ENCODE assay signal across 1 cellular context in the genomic region with DNA sequence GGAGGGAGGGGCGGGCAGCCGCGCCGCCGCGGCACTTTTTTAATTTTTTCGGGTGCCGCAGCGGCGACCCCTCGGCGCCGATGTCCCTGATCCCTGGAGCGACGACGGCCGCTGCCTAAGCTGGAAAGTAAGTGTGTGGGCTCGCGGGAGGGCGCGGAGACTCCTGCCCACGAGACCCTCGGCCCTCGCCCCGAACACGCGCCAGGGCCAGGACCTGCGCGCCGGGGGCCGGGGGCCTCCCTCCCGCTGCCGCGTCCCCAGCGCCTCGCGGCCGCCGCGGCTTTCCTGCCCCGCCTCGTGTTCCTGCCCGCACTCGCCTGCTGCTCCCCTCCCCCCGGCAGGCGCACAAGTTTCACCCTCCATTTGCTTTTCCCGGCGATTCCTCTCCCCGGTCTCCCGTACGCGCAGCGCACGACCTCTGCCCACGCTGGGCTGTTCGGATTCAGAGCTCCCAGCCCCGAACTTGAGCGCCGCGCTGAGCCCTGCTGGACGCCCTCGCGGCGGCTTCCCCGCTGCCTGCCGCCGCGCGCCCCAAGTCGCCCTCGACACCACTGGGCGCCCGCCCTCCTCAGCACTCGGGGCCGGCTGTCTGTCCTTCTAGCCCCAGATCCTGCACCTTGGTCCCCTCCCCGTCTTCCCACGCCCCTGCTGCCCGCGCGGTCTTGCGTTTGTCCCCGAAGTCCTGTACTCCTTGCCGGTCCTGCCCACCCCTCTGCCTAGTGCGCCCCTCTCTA.
TF ChIP-seq lines count a peak whose summit lies in the region.

No MANE protein-coding gene starts in this region.

TF ChIP-seq in K562, 482 proteins besides CTCF, POLR2A, EP300 and RAD21 (continued from another document and continues in another):
- TF ChIP-seq, protein P1, sequence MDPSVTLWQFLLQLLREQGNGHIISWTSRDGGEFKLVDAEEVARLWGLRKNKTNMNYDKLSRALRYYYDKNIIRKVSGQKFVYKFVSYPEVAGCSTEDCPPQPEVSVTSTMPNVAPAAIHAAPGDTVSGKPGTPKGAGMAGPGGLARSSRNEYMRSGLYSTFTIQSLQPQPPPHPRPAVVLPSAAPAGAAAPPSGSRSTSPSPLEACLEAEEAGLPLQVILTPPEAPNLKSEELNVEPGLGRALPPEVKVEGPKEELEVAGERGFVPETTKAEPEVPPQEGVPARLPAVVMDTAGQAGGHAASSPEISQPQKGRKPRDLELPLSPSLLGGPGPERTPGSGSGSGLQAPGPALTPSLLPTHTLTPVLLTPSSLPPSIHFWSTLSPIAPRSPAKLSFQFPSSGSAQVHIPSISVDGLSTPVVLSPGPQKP (CRISPR knock-in tag; IDR thresholded peaks at IDR 0.05): 0 out of 2 replicates have a peak, but pooled peaks have one; percentile 75
- TF ChIP-seq ETV6 (IDR thresholded peaks at IDR 0.05; ENCODE audit: borderline replicate concordance in 1 of 2, low read depth in 2 of 2, low read length in 1 of 2): no peak
- TF ChIP-seq ETV6 (CRISPR knock-in tag; IDR thresholded peaks at IDR 0.05; ENCODE audit: borderline replicate concordance): peak; percentile 45; the same call in 1 of the 2 replicates
- TF ChIP-seq RB1 (IDR thresholded peaks at IDR 0.05; ENCODE audit: low read depth): peak; percentile 42
- no peak for TF ChIP-seq TCF7L2 (IDR thresholded peaks at IDR 0.05; ENCODE audit: low read depth, low read length)
- TF ChIP-seq L3MBTL2 (IDR thresholded peaks at IDR 0.05): peak; percentile 89
- TF ChIP-seq ZNF316 (IDR thresholded peaks at IDR 0.05): peak; percentile 24; the same call in 1 of the 2 replicates
- TF ChIP-seq, protein P2, sequence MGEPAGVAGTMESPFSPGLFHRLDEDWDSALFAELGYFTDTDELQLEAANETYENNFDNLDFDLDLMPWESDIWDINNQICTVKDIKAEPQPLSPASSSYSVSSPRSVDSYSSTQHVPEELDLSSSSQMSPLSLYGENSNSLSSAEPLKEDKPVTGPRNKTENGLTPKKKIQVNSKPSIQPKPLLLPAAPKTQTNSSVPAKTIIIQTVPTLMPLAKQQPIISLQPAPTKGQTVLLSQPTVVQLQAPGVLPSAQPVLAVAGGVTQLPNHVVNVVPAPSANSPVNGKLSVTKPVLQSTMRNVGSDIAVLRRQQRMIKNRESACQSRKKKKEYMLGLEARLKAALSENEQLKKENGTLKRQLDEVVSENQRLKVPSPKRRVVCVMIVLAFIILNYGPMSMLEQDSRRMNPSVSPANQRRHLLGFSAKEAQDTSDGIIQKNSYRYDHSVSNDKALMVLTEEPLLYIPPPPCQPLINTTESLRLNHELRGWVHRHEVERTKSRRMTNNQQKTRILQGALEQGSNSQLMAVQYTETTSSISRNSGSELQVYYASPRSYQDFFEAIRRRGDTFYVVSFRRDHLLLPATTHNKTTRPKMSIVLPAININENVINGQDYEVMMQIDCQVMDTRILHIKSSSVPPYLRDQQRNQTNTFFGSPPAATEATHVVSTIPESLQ (CRISPR knock-in tag; IDR thresholded peaks at IDR 0.05): 0 out of 2 replicates have a peak, but pooled peaks have one; percentile 0
- TF ChIP-seq GATAD2A (IDR thresholded peaks at IDR 0.05): peak; percentile 34; the same call in 1 of the 2 replicates
- peak; percentile 66 for TF ChIP-seq TGIF2 (CRISPR knock-in tag; IDR thresholded peaks at IDR 0.05)
- no peak for TF ChIP-seq KHSRP (IDR thresholded peaks at IDR 0.05)
- TF ChIP-seq FOXK1 (CRISPR knock-in tag; IDR thresholded peaks at IDR 0.05; ENCODE audit: borderline replicate concordance): 0 out of 2 replicates have a peak, but pooled peaks have one; percentile 58
- 0 out of 2 replicates have a peak, but pooled peaks have one; percentile 32 for TF ChIP-seq ZNF76 (CRISPR knock-in tag; IDR thresholded peaks at IDR 0.05; ENCODE audit: borderline replicate concordance)
- TF ChIP-seq TOE1 (IDR thresholded peaks at IDR 0.05; ENCODE audit: borderline replicate concordance): 0 out of 2 replicates have a peak, but pooled peaks have one; percentile 26
- no peak for TF ChIP-seq TOE1 (CRISPR knock-in tag; IDR thresholded peaks at IDR 0.05; ENCODE audit: borderline replicate concordance, low read depth)
- TF ChIP-seq, protein P3, sequence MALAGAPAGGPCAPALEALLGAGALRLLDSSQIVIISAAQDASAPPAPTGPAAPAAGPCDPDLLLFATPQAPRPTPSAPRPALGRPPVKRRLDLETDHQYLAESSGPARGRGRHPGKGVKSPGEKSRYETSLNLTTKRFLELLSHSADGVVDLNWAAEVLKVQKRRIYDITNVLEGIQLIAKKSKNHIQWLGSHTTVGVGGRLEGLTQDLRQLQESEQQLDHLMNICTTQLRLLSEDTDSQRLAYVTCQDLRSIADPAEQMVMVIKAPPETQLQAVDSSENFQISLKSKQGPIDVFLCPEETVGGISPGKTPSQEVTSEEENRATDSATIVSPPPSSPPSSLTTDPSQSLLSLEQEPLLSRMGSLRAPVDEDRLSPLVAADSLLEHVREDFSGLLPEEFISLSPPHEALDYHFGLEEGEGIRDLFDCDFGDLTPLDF (CRISPR knock-in tag; IDR thresholded peaks at IDR 0.05): no peak
- TF ChIP-seq, protein P4, sequence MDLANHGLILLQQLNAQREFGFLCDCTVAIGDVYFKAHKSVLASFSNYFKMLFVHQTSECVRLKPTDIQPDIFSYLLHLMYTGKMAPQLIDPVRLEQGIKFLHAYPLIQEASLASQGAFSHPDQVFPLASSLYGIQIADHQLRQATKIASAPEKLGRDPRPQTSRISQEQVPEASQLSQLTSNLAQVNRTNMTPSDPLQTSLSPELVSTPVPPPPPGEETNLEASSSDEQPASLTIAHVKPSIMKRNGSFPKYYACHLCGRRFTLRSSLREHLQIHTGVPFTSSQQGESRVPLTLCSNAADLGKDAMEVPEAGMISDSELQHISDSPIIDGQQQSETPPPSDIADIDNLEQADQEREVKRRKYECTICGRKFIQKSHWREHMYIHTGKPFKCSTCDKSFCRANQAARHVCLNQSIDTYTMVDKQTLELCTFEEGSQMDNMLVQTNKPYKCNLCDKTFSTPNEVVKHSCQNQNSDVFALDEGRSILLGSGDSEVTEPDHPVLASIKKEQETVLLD (IDR thresholded peaks at IDR 0.05): 0 out of 2 replicates have a peak, but pooled peaks have one; percentile 51
- TF ChIP-seq, protein P5, sequence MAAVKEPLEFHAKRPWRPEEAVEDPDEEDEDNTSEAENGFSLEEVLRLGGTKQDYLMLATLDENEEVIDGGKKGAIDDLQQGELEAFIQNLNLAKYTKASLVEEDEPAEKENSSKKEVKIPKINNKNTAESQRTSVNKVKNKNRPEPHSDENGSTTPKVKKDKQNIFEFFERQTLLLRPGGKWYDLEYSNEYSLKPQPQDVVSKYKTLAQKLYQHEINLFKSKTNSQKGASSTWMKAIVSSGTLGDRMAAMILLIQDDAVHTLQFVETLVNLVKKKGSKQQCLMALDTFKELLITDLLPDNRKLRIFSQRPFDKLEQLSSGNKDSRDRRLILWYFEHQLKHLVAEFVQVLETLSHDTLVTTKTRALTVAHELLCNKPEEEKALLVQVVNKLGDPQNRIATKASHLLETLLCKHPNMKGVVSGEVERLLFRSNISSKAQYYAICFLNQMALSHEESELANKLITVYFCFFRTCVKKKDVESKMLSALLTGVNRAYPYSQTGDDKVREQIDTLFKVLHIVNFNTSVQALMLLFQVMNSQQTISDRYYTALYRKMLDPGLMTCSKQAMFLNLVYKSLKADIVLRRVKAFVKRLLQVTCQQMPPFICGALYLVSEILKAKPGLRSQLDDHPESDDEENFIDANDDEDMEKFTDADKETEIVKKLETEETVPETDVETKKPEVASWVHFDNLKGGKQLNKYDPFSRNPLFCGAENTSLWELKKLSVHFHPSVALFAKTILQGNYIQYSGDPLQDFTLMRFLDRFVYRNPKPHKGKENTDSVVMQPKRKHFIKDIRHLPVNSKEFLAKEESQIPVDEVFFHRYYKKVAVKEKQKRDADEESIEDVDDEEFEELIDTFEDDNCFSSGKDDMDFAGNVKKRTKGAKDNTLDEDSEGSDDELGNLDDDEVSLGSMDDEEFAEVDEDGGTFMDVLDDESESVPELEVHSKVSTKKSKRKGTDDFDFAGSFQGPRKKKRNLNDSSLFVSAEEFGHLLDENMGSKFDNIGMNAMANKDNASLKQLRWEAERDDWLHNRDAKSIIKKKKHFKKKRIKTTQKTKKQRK (IDR thresholded peaks at IDR 0.05; ENCODE audit: borderline replicate concordance, low read depth, low read length): no peak
- TF ChIP-seq SUPT5H (IDR thresholded peaks at IDR 0.05): peak; percentile 62
- TF ChIP-seq SIN3B (IDR thresholded peaks at IDR 0.05; ENCODE audit: low read depth): no peak
- TF ChIP-seq ZNF232 (CRISPR knock-in tag; IDR thresholded peaks at IDR 0.05): 0 out of 2 replicates have a peak, but pooled peaks have one; percentile 70
- TF ChIP-seq OTX1 (CRISPR knock-in tag; IDR thresholded peaks at IDR 0.05): peak; percentile 79; the same call in 1 of the 2 replicates
- TF ChIP-seq, protein P6, sequence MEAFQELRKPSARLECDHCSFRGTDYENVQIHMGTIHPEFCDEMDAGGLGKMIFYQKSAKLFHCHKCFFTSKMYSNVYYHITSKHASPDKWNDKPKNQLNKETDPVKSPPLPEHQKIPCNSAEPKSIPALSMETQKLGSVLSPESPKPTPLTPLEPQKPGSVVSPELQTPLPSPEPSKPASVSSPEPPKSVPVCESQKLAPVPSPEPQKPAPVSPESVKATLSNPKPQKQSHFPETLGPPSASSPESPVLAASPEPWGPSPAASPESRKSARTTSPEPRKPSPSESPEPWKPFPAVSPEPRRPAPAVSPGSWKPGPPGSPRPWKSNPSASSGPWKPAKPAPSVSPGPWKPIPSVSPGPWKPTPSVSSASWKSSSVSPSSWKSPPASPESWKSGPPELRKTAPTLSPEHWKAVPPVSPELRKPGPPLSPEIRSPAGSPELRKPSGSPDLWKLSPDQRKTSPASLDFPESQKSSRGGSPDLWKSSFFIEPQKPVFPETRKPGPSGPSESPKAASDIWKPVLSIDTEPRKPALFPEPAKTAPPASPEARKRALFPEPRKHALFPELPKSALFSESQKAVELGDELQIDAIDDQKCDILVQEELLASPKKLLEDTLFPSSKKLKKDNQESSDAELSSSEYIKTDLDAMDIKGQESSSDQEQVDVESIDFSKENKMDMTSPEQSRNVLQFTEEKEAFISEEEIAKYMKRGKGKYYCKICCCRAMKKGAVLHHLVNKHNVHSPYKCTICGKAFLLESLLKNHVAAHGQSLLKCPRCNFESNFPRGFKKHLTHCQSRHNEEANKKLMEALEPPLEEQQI (IDR thresholded peaks at IDR 0.05): no peak; the same call in 1 of the 2 replicates
- no peak for TF ChIP-seq POLR3A (IDR thresholded peaks at IDR 0.05; ENCODE audit: borderline replicate concordance, extremely low read depth, insufficient read depth, insufficient read length)
- TF ChIP-seq, protein P7, sequence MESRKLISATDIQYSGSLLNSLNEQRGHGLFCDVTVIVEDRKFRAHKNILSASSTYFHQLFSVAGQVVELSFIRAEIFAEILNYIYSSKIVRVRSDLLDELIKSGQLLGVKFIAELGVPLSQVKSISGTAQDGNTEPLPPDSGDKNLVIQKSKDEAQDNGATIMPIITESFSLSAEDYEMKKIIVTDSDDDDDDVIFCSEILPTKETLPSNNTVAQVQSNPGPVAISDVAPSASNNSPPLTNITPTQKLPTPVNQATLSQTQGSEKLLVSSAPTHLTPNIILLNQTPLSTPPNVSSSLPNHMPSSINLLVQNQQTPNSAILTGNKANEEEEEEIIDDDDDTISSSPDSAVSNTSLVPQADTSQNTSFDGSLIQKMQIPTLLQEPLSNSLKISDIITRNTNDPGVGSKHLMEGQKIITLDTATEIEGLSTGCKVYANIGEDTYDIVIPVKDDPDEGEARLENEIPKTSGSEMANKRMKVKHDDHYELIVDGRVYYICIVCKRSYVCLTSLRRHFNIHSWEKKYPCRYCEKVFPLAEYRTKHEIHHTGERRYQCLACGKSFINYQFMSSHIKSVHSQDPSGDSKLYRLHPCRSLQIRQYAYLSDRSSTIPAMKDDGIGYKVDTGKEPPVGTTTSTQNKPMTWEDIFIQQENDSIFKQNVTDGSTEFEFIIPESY (CRISPR knock-in tag; IDR thresholded peaks at IDR 0.05): peak; percentile 18
- peak; percentile 81; the same call in 1 of the 2 replicates for TF ChIP-seq ZNF282 (CRISPR knock-in tag; IDR thresholded peaks at IDR 0.05)
- peak; percentile 75; the same call in 1 of the 2 replicates for TF ChIP-seq NR3C1 (CRISPR knock-in tag; IDR thresholded peaks at IDR 0.05)
- TF ChIP-seq MYNN (IDR thresholded peaks at IDR 0.05): 0 out of 2 replicates have a peak, but pooled peaks have one; percentile 60
- TF ChIP-seq MYNN (CRISPR knock-in tag; IDR thresholded peaks at IDR 0.05): no peak
- peak; percentile 86 for TF ChIP-seq SAP30 (IDR thresholded peaks at IDR 0.05; ENCODE audit: borderline replicate concordance, insufficient read depth, low read depth, low read length, poor library complexity, severe bottlenecking)
- peak; percentile 47; the same call in 1 of the 2 replicates for TF ChIP-seq HLTF (IDR thresholded peaks at IDR 0.05)
- TF ChIP-seq, protein P8, sequence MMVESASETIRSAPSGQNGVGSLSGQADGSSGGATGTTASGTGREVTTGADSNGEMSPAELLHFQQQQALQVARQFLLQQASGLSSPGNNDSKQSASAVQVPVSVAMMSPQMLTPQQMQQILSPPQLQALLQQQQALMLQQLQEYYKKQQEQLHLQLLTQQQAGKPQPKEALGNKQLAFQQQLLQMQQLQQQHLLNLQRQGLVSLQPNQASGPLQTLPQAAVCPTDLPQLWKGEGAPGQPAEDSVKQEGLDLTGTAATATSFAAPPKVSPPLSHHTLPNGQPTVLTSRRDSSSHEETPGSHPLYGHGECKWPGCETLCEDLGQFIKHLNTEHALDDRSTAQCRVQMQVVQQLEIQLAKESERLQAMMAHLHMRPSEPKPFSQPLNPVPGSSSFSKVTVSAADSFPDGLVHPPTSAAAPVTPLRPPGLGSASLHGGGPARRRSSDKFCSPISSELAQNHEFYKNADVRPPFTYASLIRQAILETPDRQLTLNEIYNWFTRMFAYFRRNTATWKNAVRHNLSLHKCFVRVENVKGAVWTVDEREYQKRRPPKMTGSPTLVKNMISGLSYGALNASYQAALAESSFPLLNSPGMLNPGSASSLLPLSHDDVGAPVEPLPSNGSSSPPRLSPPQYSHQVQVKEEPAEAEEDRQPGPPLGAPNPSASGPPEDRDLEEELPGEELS (CRISPR knock-in tag; IDR thresholded peaks at IDR 0.05; ENCODE audit: borderline replicate concordance): peak; percentile 61; the same call in 1 of the 2 replicates
